16 cellular contexts compared by ENCODE assay signal in genomic region chr6:136404627-136405310, GRCh38.
"Had no signal": no experiment of that assay in that cellular context is flagged by ENCODE, and none has a peak within 500 bp of the region (broad histone marks: within the 10 kb centered on the region; RNA-seq: fewer than 3 reads in every experiment).

No MANE protein-coding gene starts in this region.

- H3K9me3 Mint-ChIP-seq: activated T-cell treated with anti-CD3 and anti-CD28 coated beads, Interleukin-2, amount 50 U/mL, for 4 hours; neural crest cell had no signal

- H3K27me3 ChIP-seq: colonic mucosa, heart right ventricle, ovary, transverse colon had no signal

- H3K4me3 Mint-ChIP-seq: activated naive CD8-positive, alpha-beta T cell treated with anti-CD3 and anti-CD28 coated beads, Interleukin-2, amount 10 ng/mL, durations not matched to agents 7 days and 5 days; activated T-cell treated with anti-CD3 and anti-CD28 coated beads, Interleukin-2, amount 50 U/mL, for 4 hours; neural crest cell had no signal

- DNase-seq: activated CD4-positive, alpha-beta T cell treated with anti-CD3 and anti-CD28 coated beads, Interleukin-2, amount 50 U/mL, for 4 hours; activated CD4-positive, CD25-positive, alpha-beta regulatory T cell treated with anti-CD3 and anti-CD28 coated beads, Interleukin-2, amount 50 U/mL, for 72 hours; activated naive CD8-positive, alpha-beta T cell treated with anti-CD3 and anti-CD28 coated beads, Interleukin-2, amount 10 ng/mL, durations not matched to agents 7 days and 5 days; activated T-cell treated with anti-CD3 and anti-CD28 coated beads, Interleukin-2, amount 50 U/mL, for 4 hours; aorta; effector CD4-positive, alpha-beta T cell; foreskin melanocyte; heart right ventricle; left ventricle myocardium superior; ovary; stimulated activated CD4-positive, alpha-beta T cell treated with anti-CD3 and anti-CD28 coated beads, Interleukin-4, amount 100 ng/mL, for 4 hours; SW 1271 had no signal

- H3K4me1 ChIP-seq: colonic mucosa had no signal

- H3K9me3 ChIP-seq: colonic mucosa, heart right ventricle, ovary, transverse colon had no signal

- H3K4me3 ChIP-seq: colonic mucosa, heart right ventricle, ovary, transverse colon had no signal

- H3K27ac ChIP-seq: colonic mucosa, heart right ventricle, ovary had no signal

- H3K36me3 Mint-ChIP-seq: activated naive CD8-positive, alpha-beta T cell treated with anti-CD3 and anti-CD28 coated beads, Interleukin-2, amount 10 ng/mL, durations not matched to agents 7 days and 5 days had no signal

- FAIRE-seq: bronchial epithelial cell had no signal

- H3K4me1 Mint-ChIP-seq: activated naive CD8-positive, alpha-beta T cell treated with anti-CD3 and anti-CD28 coated beads, Interleukin-2, amount 10 ng/mL, durations not matched to agents 7 days and 5 days; neural crest cell had no signal

- ATAC-seq: activated T-cell treated with anti-CD3 and anti-CD28 coated beads, Interleukin-2, amount 50 U/mL, for 4 hours; heart right ventricle; left ventricle myocardium superior had no signal

- H3K27ac Mint-ChIP-seq: activated naive CD8-positive, alpha-beta T cell treated with anti-CD3 and anti-CD28 coated beads, Interleukin-2, amount 10 ng/mL, durations not matched to agents 7 days and 5 days had no signal

- H3K36me3 ChIP-seq: colonic mucosa, heart right ventricle, ovary, transverse colon had no signal
